ENCODE assay signal across 3 cellular contexts in genomic region chr20:51566594-51566993, GRCh38.
A peak's percentile ranks its signal among the peaks of the same experiment; 100 is the strongest.
TF ChIP-seq lines count a peak whose summit lies in the region.

No MANE protein-coding gene starts in this region.

TF ChIP-seq in HEK293, 187 proteins besides CTCF, POLR2A, EP300 and RAD21:
- no peak for TF ChIP-seq OVOL3 (tag by site-specific recombination; IDR thresholded peaks at IDR 0.05)
- no peak for TF ChIP-seq ZNF155 (tag by site-specific recombination; IDR thresholded peaks at IDR 0.05)
- no peak for TF ChIP-seq ZNF146 (tag by site-specific recombination; IDR thresholded peaks at IDR 0.05)
- no peak for TF ChIP-seq ZNF26 (tag by site-specific recombination; IDR thresholded peaks at IDR 0.05)
- TF ChIP-seq ZNF324 (tag by site-specific recombination; IDR thresholded peaks at IDR 0.05) = no peak
- 0 out of 2 replicates have a peak, but pooled peaks have one; percentile 59 for TF ChIP-seq ZNF768 (tag by site-specific recombination; IDR thresholded peaks at IDR 0.05)

TF ChIP-seq in IMR-90, 13 proteins besides CTCF, POLR2A, EP300 and RAD21:
- no peak for TF ChIP-seq ELK1 (IDR thresholded peaks at IDR 0.05; ENCODE audit: borderline replicate concordance, low read depth, low read length)
- TF ChIP-seq MXI1 (IDR thresholded peaks at IDR 0.05; ENCODE audit: borderline replicate concordance, low read depth, low read length) = no peak
- no peak for TF ChIP-seq CHD1 (IDR thresholded peaks at IDR 0.05; ENCODE audit: low read depth, low read length)
- no peak for TF ChIP-seq RCOR1 (IDR thresholded peaks at IDR 0.05; ENCODE audit: insufficient replicate concordance, low read length)
- TF ChIP-seq USF2 (IDR thresholded peaks at IDR 0.05; ENCODE audit: low read depth, low read length) = no peak
- no peak for TF ChIP-seq RFX5 (IDR thresholded peaks at IDR 0.05; ENCODE audit: low read depth, low read length)
- no peak for TF ChIP-seq BHLHE40 (IDR thresholded peaks at IDR 0.05; ENCODE audit: low read depth, low read length)
- TF ChIP-seq NFE2L2 (IDR thresholded peaks at IDR 0.05; ENCODE audit: low read depth, low read length) = no peak
- no peak for TF ChIP-seq CEBPB (IDR thresholded peaks at IDR 0.05; ENCODE audit: low read depth, low read length)
- TF ChIP-seq SMC3 (IDR thresholded peaks at IDR 0.05; ENCODE audit: low read depth, low read length) = no peak
- no peak for TF ChIP-seq MAZ (IDR thresholded peaks at IDR 0.05; ENCODE audit: borderline replicate concordance, low read depth, low read length)
- TF ChIP-seq FOS (IDR thresholded peaks at IDR 0.05; ENCODE audit: low read depth, low read length) = no peak
- no peak for TF ChIP-seq MAFK (IDR thresholded peaks at IDR 0.05; ENCODE audit: low read depth, low read length)

TF ChIP-seq in H1, 55 proteins besides CTCF, POLR2A, EP300 and RAD21:
- TF ChIP-seq CEBPB (IDR thresholded peaks at IDR 0.05; ENCODE audit: low read depth, low read length) (no peak), KDM1A (IDR thresholded peaks at IDR 0.05; ENCODE audit: borderline replicate concordance, low read length) (peak; percentile 66)
